Comparison of ENCODE assay signal across 19 cellular contexts in the genomic region with DNA sequence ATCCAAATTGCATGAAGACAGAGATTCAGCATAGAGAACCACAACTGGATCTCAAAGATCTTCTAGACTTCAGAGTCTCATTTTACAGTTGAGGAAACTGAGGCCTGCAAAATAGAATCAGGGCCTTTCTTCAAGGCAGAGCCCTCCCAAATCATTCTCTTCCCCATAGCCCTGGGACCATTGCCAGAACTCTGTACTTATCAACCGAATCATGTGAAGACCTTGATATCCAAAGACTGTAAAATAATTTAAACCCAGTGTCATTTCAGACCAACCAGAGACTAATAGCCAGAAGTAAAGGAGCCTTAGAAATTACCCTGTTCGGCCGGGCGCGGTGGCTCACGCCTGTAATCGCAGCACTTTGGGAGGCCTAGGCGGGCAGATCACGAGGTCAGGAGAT.
"Had no signal": no experiment of that assay in that cellular context is flagged by ENCODE, and none has a peak within 500 bp of the region (broad histone marks: within the 10 kb centered on the region; RNA-seq: fewer than 3 reads in every experiment).

No MANE protein-coding gene starts in this region.

- H3K27me3 ChIP-seq: ovary, vagina had no signal

- H3K4me1 Mint-ChIP-seq: memory B cell; stimulated activated naive B cell treated with anti-CD40 and anti-IgM and Interleukin-4, amounts not matched to agents 10 μg/mL and 1 μg/mL and 100 μg/mL, for 72 hours had no signal

- H3K4me1 ChIP-seq: vagina had no signal

- H3K36me3 Mint-ChIP-seq: memory B cell; naive thymus-derived CD8-positive, alpha-beta T cell had no signal

- H3K9me3 ChIP-seq: ovary, psoas muscle, vagina had no signal

- H3K4me3 ChIP-seq: lung, ovary, psoas muscle, skin epidermis, vagina had no signal

- H3K36me3 ChIP-seq: ovary, vagina had no signal

- H3K27ac ChIP-seq: ovary, psoas muscle, skin epidermis, vagina had no signal

- H3K9me3 Mint-ChIP-seq: effector memory CD8-positive, alpha-beta T cell; memory B cell; naive thymus-derived CD8-positive, alpha-beta T cell; nephron progenitor cell; stimulated activated naive B cell treated with anti-CD40 and anti-IgM and Interleukin-4, amounts not matched to agents 10 μg/mL and 1 μg/mL and 100 μg/mL, for 72 hours; stimulated activated naive CD8-positive, alpha-beta T cell treated with anti-CD3 and anti-CD28 coated beads, Interleukin-15, Interleukin-2, amounts not matched to agents 100 ng/mL and 50 ng/mL, for 24 hours had no signal

- DNase-seq: cortex of kidney; effector memory CD8-positive, alpha-beta T cell; head of caudate nucleus; naive thymus-derived CD8-positive, alpha-beta T cell; nephron progenitor cell; occipital lobe; ovary; posterior cingulate gyrus; psoas muscle; right cardiac atrium; stimulated activated CD4-positive, alpha-beta T cell treated with anti-CD3 and anti-CD28 coated beads, Interleukin-15, amount 100 ng/mL, for 24 hours; stimulated activated CD4-positive, alpha-beta T cell treated with anti-CD3 and anti-CD28 coated beads, Interleukin-2, amount 100 ng/mL, for 48 hours; stimulated activated naive B cell treated with anti-CD40 and anti-IgM and Interleukin-4, amounts not matched to agents 10 μg/mL and 1 μg/mL and 100 μg/mL, for 72 hours; trophoblast cell had no signal

- H3K4me3 Mint-ChIP-seq: effector memory CD8-positive, alpha-beta T cell; memory B cell; naive thymus-derived CD8-positive, alpha-beta T cell; nephron progenitor cell; stimulated activated naive B cell treated with anti-CD40 and anti-IgM and Interleukin-4, amounts not matched to agents 10 μg/mL and 1 μg/mL and 100 μg/mL, for 72 hours; stimulated activated naive CD8-positive, alpha-beta T cell treated with anti-CD3 and anti-CD28 coated beads, Interleukin-15, Interleukin-2, amounts not matched to agents 100 ng/mL and 50 ng/mL, for 24 hours had no signal

- H3K27me3 Mint-ChIP-seq: effector memory CD8-positive, alpha-beta T cell; memory B cell; naive thymus-derived CD8-positive, alpha-beta T cell; stimulated activated naive B cell treated with anti-CD40 and anti-IgM and Interleukin-4, amounts not matched to agents 10 μg/mL and 1 μg/mL and 100 μg/mL, for 72 hours; stimulated activated naive CD8-positive, alpha-beta T cell treated with anti-CD3 and anti-CD28 coated beads, Interleukin-15, Interleukin-2, amounts not matched to agents 100 ng/mL and 50 ng/mL, for 24 hours had no signal

- H3K27ac Mint-ChIP-seq: effector memory CD8-positive, alpha-beta T cell; memory B cell; nephron progenitor cell; stimulated activated naive B cell treated with anti-CD40 and anti-IgM and Interleukin-4, amounts not matched to agents 10 μg/mL and 1 μg/mL and 100 μg/mL, for 72 hours had no signal
